1 cellular context compared by ENCODE assay signal in the genomic region with DNA sequence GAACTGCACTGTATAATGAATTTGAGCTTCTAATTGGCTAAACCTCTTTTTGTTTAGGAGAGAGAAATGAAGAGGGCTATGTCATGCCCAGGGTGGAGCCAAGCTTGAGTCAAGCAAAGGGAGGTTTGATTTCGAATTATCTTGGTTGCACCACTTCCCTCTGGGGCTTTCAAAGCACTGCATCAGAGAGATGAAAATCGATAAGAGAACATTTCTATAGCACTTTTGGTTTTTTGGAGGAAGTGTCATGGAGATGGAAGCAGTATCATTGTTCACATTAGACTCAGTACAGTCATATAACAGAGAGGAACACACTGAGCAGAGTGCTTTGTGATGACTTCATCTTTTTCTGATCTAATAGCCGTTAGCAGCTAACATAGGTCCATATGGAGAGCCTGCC.
TF ChIP-seq lines count a peak whose summit lies in the region.

No MANE protein-coding gene starts in this region.

TF ChIP-seq in SK-N-SH, 30 proteins besides CTCF, POLR2A, EP300 and RAD21 (continued from another document):
- TF ChIP-seq, protein P1, sequence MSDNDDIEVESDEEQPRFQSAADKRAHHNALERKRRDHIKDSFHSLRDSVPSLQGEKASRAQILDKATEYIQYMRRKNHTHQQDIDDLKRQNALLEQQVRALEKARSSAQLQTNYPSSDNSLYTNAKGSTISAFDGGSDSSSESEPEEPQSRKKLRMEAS (IDR thresholded peaks at IDR 0.05; ENCODE audit: low read depth): no peak
- no peak for TF ChIP-seq RXRA (IDR thresholded peaks at IDR 0.05; ENCODE audit: borderline replicate concordance, low read depth)
- no peak for TF ChIP-seq SIN3A (IDR thresholded peaks at IDR 0.05; ENCODE audit: borderline replicate concordance, low read depth, low read length)
- TF ChIP-seq POLR2AphosphoS5 (IDR thresholded peaks at IDR 0.05; ENCODE audit: low read depth, low read length): no peak
- TF ChIP-seq, protein P2, sequence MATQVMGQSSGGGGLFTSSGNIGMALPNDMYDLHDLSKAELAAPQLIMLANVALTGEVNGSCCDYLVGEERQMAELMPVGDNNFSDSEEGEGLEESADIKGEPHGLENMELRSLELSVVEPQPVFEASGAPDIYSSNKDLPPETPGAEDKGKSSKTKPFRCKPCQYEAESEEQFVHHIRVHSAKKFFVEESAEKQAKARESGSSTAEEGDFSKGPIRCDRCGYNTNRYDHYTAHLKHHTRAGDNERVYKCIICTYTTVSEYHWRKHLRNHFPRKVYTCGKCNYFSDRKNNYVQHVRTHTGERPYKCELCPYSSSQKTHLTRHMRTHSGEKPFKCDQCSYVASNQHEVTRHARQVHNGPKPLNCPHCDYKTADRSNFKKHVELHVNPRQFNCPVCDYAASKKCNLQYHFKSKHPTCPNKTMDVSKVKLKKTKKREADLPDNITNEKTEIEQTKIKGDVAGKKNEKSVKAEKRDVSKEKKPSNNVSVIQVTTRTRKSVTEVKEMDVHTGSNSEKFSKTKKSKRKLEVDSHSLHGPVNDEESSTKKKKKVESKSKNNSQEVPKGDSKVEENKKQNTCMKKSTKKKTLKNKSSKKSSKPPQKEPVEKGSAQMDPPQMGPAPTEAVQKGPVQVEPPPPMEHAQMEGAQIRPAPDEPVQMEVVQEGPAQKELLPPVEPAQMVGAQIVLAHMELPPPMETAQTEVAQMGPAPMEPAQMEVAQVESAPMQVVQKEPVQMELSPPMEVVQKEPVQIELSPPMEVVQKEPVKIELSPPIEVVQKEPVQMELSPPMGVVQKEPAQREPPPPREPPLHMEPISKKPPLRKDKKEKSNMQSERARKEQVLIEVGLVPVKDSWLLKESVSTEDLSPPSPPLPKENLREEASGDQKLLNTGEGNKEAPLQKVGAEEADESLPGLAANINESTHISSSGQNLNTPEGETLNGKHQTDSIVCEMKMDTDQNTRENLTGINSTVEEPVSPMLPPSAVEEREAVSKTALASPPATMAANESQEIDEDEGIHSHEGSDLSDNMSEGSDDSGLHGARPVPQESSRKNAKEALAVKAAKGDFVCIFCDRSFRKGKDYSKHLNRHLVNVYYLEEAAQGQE (IDR thresholded peaks at IDR 0.05; ENCODE audit: low read depth, low read length): no peak
